In the genomic region with DNA sequence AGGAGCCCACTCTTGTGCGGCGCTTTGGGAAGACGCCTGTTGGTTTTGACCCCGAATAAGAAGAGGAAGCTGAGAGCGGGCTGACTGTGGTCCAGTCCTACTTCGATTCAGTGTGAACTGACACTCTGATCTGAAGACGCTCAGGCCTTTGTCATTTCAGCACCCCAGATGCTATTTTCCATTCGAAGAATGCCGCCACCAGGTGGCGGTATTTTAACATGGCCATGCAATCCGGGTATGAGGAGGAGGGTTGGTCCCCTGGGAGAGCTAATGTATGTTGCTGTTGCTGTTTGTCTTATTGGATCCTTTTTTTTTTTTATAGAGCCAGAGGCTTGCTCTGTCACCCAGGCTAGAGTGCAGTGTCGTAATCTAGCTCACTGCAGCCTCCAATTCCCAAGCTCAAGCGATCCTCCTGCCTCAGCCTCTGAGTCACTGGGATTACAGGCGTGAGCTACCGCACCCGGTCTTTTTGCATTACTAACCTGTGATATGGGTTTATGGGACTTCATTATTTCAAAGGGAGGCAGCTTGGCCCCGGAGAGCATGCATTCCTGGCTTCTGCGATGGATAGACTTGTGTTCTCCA, we compare ENCODE assay signal across 8 cellular contexts. TPM values are rescaled to one million over a fixed set of nuclear protein-coding genes. Genes with fewer than 3 reads are reported as not detected.
DNase-seq lines count a peak whose midpoint lies in the region; ATAC-seq and TF ChIP-seq lines count a peak whose summit lies in the region.

No MANE protein-coding gene starts in this region.

- peak; percentile 92 for DNase-seq in A172 (ENCODE audit: low spot score)
- peak; percentile 88 for DNase-seq in NCI-H345 treated with DMSO at 0.1 percent for 48 hours (lab: John Stamatoyannopoulos, UW; ENCODE audit: unreplicated experiment)
- peak; percentile 83 for DNase-seq in activated CD4-positive, CD25-positive, alpha-beta regulatory T cell treated with anti-CD3 and anti-CD28 coated beads, Interleukin-2, amount 50 U/mL, for 72 hours
- peak; percentile 96 for DNase-seq in choroid plexus epithelial cell (ENCODE audit: low read depth)
- peak; percentile 83 to 85 for DNase-seq in stimulated activated CD4-positive, alpha-beta T cell treated with anti-CD3 and anti-CD28 coated beads, Interleukin-1b, Interleukin-23, amount 100 ng/mL, for 4 hours (ENCODE audit: low read depth in 2 of 2)

- ATAC-seq in GM18517 (IDR thresholded peaks at IDR 0.05; ENCODE audit: unreplicated experiment), result peak; percentile 33
- peak; percentile 31 for ATAC-seq in HG03378 (IDR thresholded peaks at IDR 0.05; ENCODE audit: unreplicated experiment)

- H3K27ac ChIP-seq in layer of hippocampus (ENCODE audit: low read depth, low read length), result peak overlapping the region; percentile 82

- H3K4me3 ChIP-seq in choroid plexus epithelial cell (ENCODE audit: low read depth, low read length), result peak overlapping the region; percentile 75

- H3K27me3 ChIP-seq in layer of hippocampus (ENCODE audit: control insufficient read depth, insufficient read depth, low read length), result no peaks in the 10 kb centered on the region

- peak; percentile 86 for TF ChIP-seq CTCF in choroid plexus epithelial cell (conservative IDR thresholded peaks at IDR 0.05; ENCODE audit: low read depth, low read length)

RNA-seq across cellular contexts. Expression of gene TIMM44, which starts 0.8 kb away (rescaled TPM):
- 82.0 and 92.0 TPM in 2 replicates for total RNA-seq in A172 (2014; rRNA removed; shearing (Covaris generic))

RNA-seq across cellular contexts. Expression of gene CTXN1, which starts 18.3 kb away (rescaled TPM):
- total RNA-seq in A172 (2014; rRNA removed; shearing (Covaris generic)), result 24.3 and 37.0 TPM in 2 replicates

RNA-seq across cellular contexts. Expression of gene SNAPC2, which starts 24.1 kb away (rescaled TPM):
- total RNA-seq in A172 (2014; rRNA removed; shearing (Covaris generic)), result 30.6 and 44.5 TPM in 2 replicates

RNA-seq across cellular contexts. Expression of gene TGFBR3L, which starts 29.6 kb away (rescaled TPM):
- 0.34 TPM in 1 of 2 replicates, not detected in the other for total RNA-seq in A172 (2014; rRNA removed; shearing (Covaris generic))

RNA-seq across cellular contexts. Expression of gene MAP2K7, which starts 40.6 kb away (rescaled TPM):
- total RNA-seq in A172 (2014; rRNA removed; shearing (Covaris generic)), result 7.1 and 12.7 TPM in 2 replicates

Comparison
In these comparisons a context has a peak if more than half of its experiments do, and no peak if none do; other contexts are left out.
1. Peak in every context shown above with its lines: DNase-seq, ATAC-seq, H3K4me3 ChIP-seq and H3K27ac ChIP-seq.